2 cellular contexts compared by ENCODE assay signal in the genomic region with DNA sequence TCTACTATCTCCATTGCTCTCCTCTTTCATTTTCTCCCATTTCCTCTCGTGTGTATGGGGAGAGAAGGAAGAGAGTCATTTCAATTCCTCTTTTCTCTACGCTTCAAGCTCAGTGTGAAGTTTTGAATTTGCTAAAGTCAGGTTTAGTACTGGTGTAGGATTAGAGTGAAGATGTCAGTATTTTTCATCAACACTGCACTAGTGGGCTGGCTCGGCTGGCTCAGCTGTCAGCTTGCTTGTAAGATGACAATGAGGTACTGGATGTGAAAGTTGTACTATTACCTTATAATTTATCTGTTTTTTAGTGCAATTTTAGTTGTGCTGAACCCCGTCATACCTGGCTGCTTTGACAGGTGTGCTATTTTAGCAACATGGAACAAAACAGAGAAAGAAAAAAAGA.
A peak's percentile ranks its signal among the peaks of the same experiment; 100 is the strongest.
TF ChIP-seq lines count a peak whose summit lies in the region.

No MANE protein-coding gene starts in this region.

TF ChIP-seq in A549, 52 proteins besides CTCF, POLR2A, EP300 and RAD21:
- TF ChIP-seq ESRRA (IDR thresholded peaks at IDR 0.05; ENCODE audit: borderline replicate concordance, low read length) (no peak), ZSCAN20 (CRISPR knock-in tag; IDR thresholded peaks at IDR 0.05) (no peak), FOSL2 (IDR thresholded peaks at IDR 0.05) (no peak), FOSL2 (CRISPR knock-in tag; IDR thresholded peaks at IDR 0.05) (no peak), RFX5 (IDR thresholded peaks at IDR 0.05) (no peak), SREBF2 (IDR thresholded peaks at IDR 0.05) (no peak), JUNB (IDR thresholded peaks at IDR 0.05) (no peak), EHMT2 (IDR thresholded peaks at IDR 0.05; ENCODE audit: low read depth) (no peak), PHF8 (IDR thresholded peaks at IDR 0.05; ENCODE audit: borderline replicate concordance, low read depth) (no peak), RARB (CRISPR knock-in tag; IDR thresholded peaks at IDR 0.05) (no peak), HDAC2 (IDR thresholded peaks at IDR 0.05) (no peak), NFE2L2 (conservative IDR thresholded peaks at IDR 0.05; ENCODE audit: low read length) (no peak), HOXA7 (CRISPR knock-in tag; IDR thresholded peaks at IDR 0.05) (no peak)
- TF ChIP-seq, protein P1, sequence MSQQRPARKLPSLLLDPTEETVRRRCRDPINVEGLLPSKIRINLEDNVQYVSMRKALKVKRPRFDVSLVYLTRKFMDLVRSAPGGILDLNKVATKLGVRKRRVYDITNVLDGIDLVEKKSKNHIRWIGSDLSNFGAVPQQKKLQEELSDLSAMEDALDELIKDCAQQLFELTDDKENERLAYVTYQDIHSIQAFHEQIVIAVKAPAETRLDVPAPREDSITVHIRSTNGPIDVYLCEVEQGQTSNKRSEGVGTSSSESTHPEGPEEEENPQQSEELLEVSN (IDR thresholded peaks at IDR 0.05; ENCODE audit: borderline replicate concordance, low read depth), result no peak
- TF ChIP-seq, protein P2, sequence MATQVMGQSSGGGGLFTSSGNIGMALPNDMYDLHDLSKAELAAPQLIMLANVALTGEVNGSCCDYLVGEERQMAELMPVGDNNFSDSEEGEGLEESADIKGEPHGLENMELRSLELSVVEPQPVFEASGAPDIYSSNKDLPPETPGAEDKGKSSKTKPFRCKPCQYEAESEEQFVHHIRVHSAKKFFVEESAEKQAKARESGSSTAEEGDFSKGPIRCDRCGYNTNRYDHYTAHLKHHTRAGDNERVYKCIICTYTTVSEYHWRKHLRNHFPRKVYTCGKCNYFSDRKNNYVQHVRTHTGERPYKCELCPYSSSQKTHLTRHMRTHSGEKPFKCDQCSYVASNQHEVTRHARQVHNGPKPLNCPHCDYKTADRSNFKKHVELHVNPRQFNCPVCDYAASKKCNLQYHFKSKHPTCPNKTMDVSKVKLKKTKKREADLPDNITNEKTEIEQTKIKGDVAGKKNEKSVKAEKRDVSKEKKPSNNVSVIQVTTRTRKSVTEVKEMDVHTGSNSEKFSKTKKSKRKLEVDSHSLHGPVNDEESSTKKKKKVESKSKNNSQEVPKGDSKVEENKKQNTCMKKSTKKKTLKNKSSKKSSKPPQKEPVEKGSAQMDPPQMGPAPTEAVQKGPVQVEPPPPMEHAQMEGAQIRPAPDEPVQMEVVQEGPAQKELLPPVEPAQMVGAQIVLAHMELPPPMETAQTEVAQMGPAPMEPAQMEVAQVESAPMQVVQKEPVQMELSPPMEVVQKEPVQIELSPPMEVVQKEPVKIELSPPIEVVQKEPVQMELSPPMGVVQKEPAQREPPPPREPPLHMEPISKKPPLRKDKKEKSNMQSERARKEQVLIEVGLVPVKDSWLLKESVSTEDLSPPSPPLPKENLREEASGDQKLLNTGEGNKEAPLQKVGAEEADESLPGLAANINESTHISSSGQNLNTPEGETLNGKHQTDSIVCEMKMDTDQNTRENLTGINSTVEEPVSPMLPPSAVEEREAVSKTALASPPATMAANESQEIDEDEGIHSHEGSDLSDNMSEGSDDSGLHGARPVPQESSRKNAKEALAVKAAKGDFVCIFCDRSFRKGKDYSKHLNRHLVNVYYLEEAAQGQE (IDR thresholded peaks at IDR 0.05), result no peak
TF ChIP-seq in A549: peak in this region for 0.

TF ChIP-seq in GM12878, 131 proteins besides CTCF, POLR2A, EP300 and RAD21:
- TF ChIP-seq CREM (IDR thresholded peaks at IDR 0.05; ENCODE audit: low read depth) (no peak), TCF7 (IDR thresholded peaks at IDR 0.05; ENCODE audit: borderline replicate concordance) (no peak), FOXK2 (IDR thresholded peaks at IDR 0.05) (no peak), ZNF274 (IDR thresholded peaks at IDR 0.05; ENCODE audit: insufficient read depth, insufficient read length) (no peak), ZNF622 (IDR thresholded peaks at IDR 0.05) (no peak), MEF2A (IDR thresholded peaks at IDR 0.05; ENCODE audit: insufficient read depth, low read depth, low read length) (no peak), SP1 (IDR thresholded peaks at IDR 0.05; ENCODE audit: low read depth, low read length) (no peak), GATAD2B (conservative IDR thresholded peaks at IDR 0.05; ENCODE audit: low read depth) (no peak), NFIC (IDR thresholded peaks at IDR 0.05; ENCODE audit: low read depth, low read length) (no peak), IKZF2 (IDR thresholded peaks at IDR 0.05) (peak in 1 of 2 experiments; percentile 24; a peak in 2 of 4 replicates), ATF7 (IDR thresholded peaks at IDR 0.05; ENCODE audit: low read depth) (no peak), LARP7 (IDR thresholded peaks at IDR 0.05) (no peak), SUZ12 (IDR thresholded peaks at IDR 0.05; ENCODE audit: unreplicated experiment) (no peak), SPI1 (IDR thresholded peaks at IDR 0.05; ENCODE audit: borderline replicate concordance, insufficient read depth, low read depth, low read length) (peak; percentile 28; the same call in 1 of the 2 replicates)
- TF ChIP-seq, protein P2 (IDR thresholded peaks at IDR 0.05; ENCODE audit: low read depth, low read length), result no peak
TF ChIP-seq in GM12878: peak in this region for 2.
